In genomic region chr1:201769966-201770365, GRCh38 we compare ENCODE assay signal across 13 cellular contexts. TPM values are rescaled to one million over a fixed set of nuclear protein-coding genes. Genes with fewer than 3 reads are reported as not detected.
DNase-seq lines count a peak whose midpoint lies in the region; ATAC-seq, FAIRE-seq and TF ChIP-seq lines count a peak whose summit lies in the region.
"Had no signal": no experiment of that assay in that cellular context is flagged by ENCODE, and none has a peak within 500 bp of the region (broad histone marks: within the 10 kb centered on the region; RNA-seq: fewer than 3 reads in every experiment).

No MANE protein-coding gene starts in this region.

- no peak overlapping the region for H3K4me3 Mint-ChIP-seq in stimulated activated memory B cell treated with anti-CD40 and anti-IgM and Interleukin-4, amounts not matched to agents 10 μg/mL and 1 μg/mL and 100 μg/mL, for 72 hours
- H3K4me3 Mint-ChIP-seq: memory B cell; stimulated activated naive CD8-positive, alpha-beta T cell treated with anti-CD3 and anti-CD28 coated beads, Interleukin-15, Interleukin-2, amounts not matched to agents 100 ng/mL and 50 ng/mL, for 24 hours; WTC11 had no signal

- peak overlapping the region; percentile 0 to 62 for H3K27ac ChIP-seq in coronary artery
- peak overlapping the region; percentile 96 for H3K27ac ChIP-seq in temporal lobe (ENCODE audit: low read depth, low read length)

- no peaks in the 10 kb centered on the region for H3K27me3 ChIP-seq in MG63

- no peak overlapping the region for H3K4me3 ChIP-seq in MG63
- no peak overlapping the region for H3K4me3 ChIP-seq in coronary artery

- no peaks in the 10 kb centered on the region for H3K4me1 Mint-ChIP-seq in stimulated activated memory B cell treated with anti-CD40 and anti-IgM and Interleukin-4, amounts not matched to agents 10 μg/mL and 1 μg/mL and 100 μg/mL, for 72 hours
- H3K4me1 Mint-ChIP-seq: memory B cell had no signal

- H3K27ac Mint-ChIP-seq in stimulated activated memory B cell treated with anti-CD40 and anti-IgM and Interleukin-4, amounts not matched to agents 10 μg/mL and 1 μg/mL and 100 μg/mL, for 72 hours: no peak overlapping the region
- H3K27ac Mint-ChIP-seq: activated T-helper 2 cell treated with anti-CD3 and anti-CD28 coated beads, Interferon-gamma antibody, Interleukin-2, Interleukin-4, amounts not matched to agents 10 μg/mL and 5 μg/mL and 100 μg/mL, durations not matched to agents 14 hours and 24 hours and 36 hours; memory B cell; stimulated activated naive CD8-positive, alpha-beta T cell treated with anti-CD3 and anti-CD28 coated beads, Interleukin-15, Interleukin-2, amounts not matched to agents 100 ng/mL and 50 ng/mL, for 24 hours; WTC11 had no signal

- peaks cover 14% of the 10 kb centered on the region for H3K9me3 ChIP-seq in MG63

- H3K36me3 Mint-ChIP-seq in stimulated activated memory B cell treated with anti-CD40 and anti-IgM and Interleukin-4, amounts not matched to agents 10 μg/mL and 1 μg/mL and 100 μg/mL, for 72 hours: peaks cover 10% of the 10 kb centered on the region

- H3K9me3 Mint-ChIP-seq in stimulated activated memory B cell treated with anti-CD40 and anti-IgM and Interleukin-4, amounts not matched to agents 10 μg/mL and 1 μg/mL and 100 μg/mL, for 72 hours: peaks cover 6% of the 10 kb centered on the region
- H3K9me3 Mint-ChIP-seq: activated T-helper 2 cell treated with anti-CD3 and anti-CD28 coated beads, Interferon-gamma antibody, Interleukin-2, Interleukin-4, amounts not matched to agents 10 μg/mL and 5 μg/mL and 100 μg/mL, durations not matched to agents 14 hours and 24 hours and 36 hours had no signal

- TF ChIP-seq CTCF in coronary artery (IDR thresholded peaks at IDR 0.05) (no peak), D721Med (IDR thresholded peaks at IDR 0.05; ENCODE audit: insufficient read depth, missing control alignments) (no peak)

- H3K36me3 ChIP-seq in MG63: peaks cover 22% of the 10 kb centered on the region

- FAIRE-seq in D721Med (lab: Jason Lieb, UNC): no peak

- peak; percentile 83 for DNase-seq in MG63
- DNase-seq in coronary artery (ENCODE audit: low spot score): no peak
- DNase-seq in iris pigment epithelial cell (ENCODE audit: low read depth): peak; percentile 89
- DNase-seq in D721Med (ENCODE audit: insufficient read length, low spot score): no peak
- DNase-seq in RKO (ENCODE audit: low spot score): no peak
- DNase-seq: NCI-H1436 treated with DMSO at 0.1 percent for 48 hours had no signal

- H3K27me3 Mint-ChIP-seq in stimulated activated memory B cell treated with anti-CD40 and anti-IgM and Interleukin-4, amounts not matched to agents 10 μg/mL and 1 μg/mL and 100 μg/mL, for 72 hours: no peaks in the 10 kb centered on the region
- H3K27me3 Mint-ChIP-seq: stimulated activated naive CD8-positive, alpha-beta T cell treated with anti-CD3 and anti-CD28 coated beads, Interleukin-15, Interleukin-2, amounts not matched to agents 100 ng/mL and 50 ng/mL, for 24 hours had no signal

- ATAC-seq in GM19324 (IDR thresholded peaks at IDR 0.05; ENCODE audit: low FRiP score, unreplicated experiment): no peak
- no peak for ATAC-seq in stimulated activated memory B cell treated with anti-CD40 and anti-IgM and Interleukin-4, amounts not matched to agents 10 μg/mL and 1 μg/mL and 100 μg/mL, for 72 hours
- ATAC-seq: WTC11 had no signal

RNA-seq across cellular contexts. Expression of gene IPO9, which starts 59.0 kb away (rescaled TPM):
- 23.8 and 32.1 TPM in 2 replicates for total RNA-seq in MG63 (2014; rRNA removed; shearing (Covaris generic); ENCODE audit: low replicate concordance)
- total RNA-seq in temporal lobe: 35.7 TPM

Comparison
In these comparisons a context has a peak if more than half of its experiments do, and no peak if none do; other contexts are left out.
1. DNase-seq: peak in MG63 (single experiment) and iris pigment epithelial cell (single experiment); none in coronary artery (single experiment), D721Med (single experiment) and RKO (single experiment).